In genomic region chr12:106276032-106276728, GRCh38 we compare ENCODE assay signal across 9 cellular contexts. TPM values are rescaled to one million over a fixed set of nuclear protein-coding genes. Genes with fewer than 3 reads are reported as not detected.
A peak's percentile ranks its signal among the peaks of the same experiment; 100 is the strongest.
DNase-seq lines count a peak whose midpoint lies in the region; ATAC-seq and TF ChIP-seq lines count a peak whose summit lies in the region.
"Had no signal": no experiment of that assay in that cellular context is flagged by ENCODE, and none has a peak within 500 bp of the region (broad histone marks: within the 10 kb centered on the region; RNA-seq: fewer than 3 reads in every experiment).

No MANE protein-coding gene starts in this region.

- TF ChIP-seq CTCF in GM12864 (IDR thresholded peaks at IDR 0.05; ENCODE audit: low read depth, low read length, missing control alignments): no peak

- DNase-seq in GM12864 (ENCODE audit: low read depth): peak; percentile 52
- no peak for DNase-seq in HT-29 (ENCODE audit: low spot score)
- DNase-seq in DMS53 (lab: John Stamatoyannopoulos, UW): no peak
- no peak for DNase-seq in mesenteric fat pad (ENCODE audit: low spot score)
- no peak for DNase-seq in NCI-H1694 (lab: John Stamatoyannopoulos, UW)
- DNase-seq: NCI-H1092 had no signal

- no peak overlapping the region for H3K4me3 ChIP-seq in GM12864 (ENCODE audit: low read depth, low read length)

- ATAC-seq in GM19395 (IDR thresholded peaks at IDR 0.05; ENCODE audit: unreplicated experiment) (peak; percentile 80), HG02798 (IDR thresholded peaks at IDR 0.05; ENCODE audit: poor library complexity, unreplicated experiment) (peak; percentile 76), HG03460 (IDR thresholded peaks at IDR 0.05; ENCODE audit: unreplicated experiment) (peak; percentile 66)

RNA-seq across cellular contexts. Expression of gene TCP11L2, which starts 26.4 kb away (rescaled TPM):
- total RNA-seq in HT-29 (2014; rRNA removed; shearing (Covaris generic)): 8.0 and 8.7 TPM in 2 replicates
- 19.4 TPM for total RNA-seq in mesenteric fat pad

RNA-seq across cellular contexts. Expression of gene CKAP4, which starts 28.4 kb away (rescaled TPM):
- total RNA-seq in HT-29 (2014; rRNA removed; shearing (Covaris generic)): 8.1 and 9.1 TPM in 2 replicates
- total RNA-seq in mesenteric fat pad: 46.0 TPM
